Comparison of ENCODE assay signal across 9 cellular contexts in genomic region chr3:31724681-31725080, GRCh38.
DNase-seq lines count a peak whose midpoint lies in the region; ATAC-seq and TF ChIP-seq lines count a peak whose summit lies in the region.
"Had no signal": no experiment of that assay in that cellular context is flagged by ENCODE, and none has a peak within 500 bp of the region (broad histone marks: within the 10 kb centered on the region; RNA-seq: fewer than 3 reads in every experiment).

No MANE protein-coding gene starts in this region.

- 61% methylated on average over 4 of the region's 4 CpGs for WGBS in liver

- no peaks in the 10 kb centered on the region for H3K4me1 ChIP-seq in liver (ENCODE audit: control insufficient read depth in 4 of 4, insufficient read depth in 4 of 4, low read length in 3 of 4)

- H3K36me3 ChIP-seq in liver (ENCODE audit: control insufficient read depth in 4 of 4, insufficient read depth in 3 of 4, low read depth in 1 of 4, low read length in 3 of 4) = no peaks in the 10 kb centered on the region

- peak; percentile 66 for TF ChIP-seq CTCF in GM12864 (IDR thresholded peaks at IDR 0.05; ENCODE audit: low read depth, low read length, missing control alignments)
- TF ChIP-seq CTCF in VCaP (conservative IDR thresholded peaks at IDR 0.05) = peak; percentile 67
- peak; percentile 6 for TF ChIP-seq CTCF in liver (IDR thresholded peaks at IDR 0.05; ENCODE audit: low read depth, low read length, missing input control)

- no peaks in the 10 kb centered on the region for H3K27me3 ChIP-seq in liver (ENCODE audit: control insufficient read depth in 4 of 4, insufficient read depth in 4 of 4, low read length in 3 of 4)

- peak; percentile 62 for ATAC-seq in HG03469 (IDR thresholded peaks at IDR 0.05; ENCODE audit: unreplicated experiment)
- ATAC-seq in HG02763 (IDR thresholded peaks at IDR 0.05; ENCODE audit: unreplicated experiment) = no peak
- no peak for ATAC-seq in HG03457 (IDR thresholded peaks at IDR 0.05; ENCODE audit: unreplicated experiment)

- no peak overlapping the region for H3K27ac ChIP-seq in VCaP
- H3K27ac ChIP-seq in liver (ENCODE audit: low read depth in 1 of 2, low read length in 2 of 2) = no peak overlapping the region

- TF ChIP-seq RAD21 in liver (IDR thresholded peaks at IDR 0.05) = peak; percentile 29 to 33

- H3K9ac ChIP-seq in liver (ENCODE audit: low read depth in 1 of 2, low read length in 2 of 2) = no peak overlapping the region

- no peaks in the 10 kb centered on the region for H3K9me3 ChIP-seq in liver (ENCODE audit: control insufficient read depth in 4 of 4, low read length in 3 of 4)

- H3K4me3 ChIP-seq in GM12864 (ENCODE audit: low read depth, low read length) (no peak overlapping the region), liver (ENCODE audit: low read depth in 1 of 3, low read length in 3 of 3) (no peak overlapping the region)

- DNase-seq in GM12864 (ENCODE audit: low read depth) = peak; percentile 8
- DNase-seq in NCI-H1436 treated with DMSO at 0.1 percent for 48 hours (lab: John Stamatoyannopoulos, UW) = no peak
- DNase-seq in activated CD4-positive, CD25-positive, alpha-beta regulatory T cell (lab: John Stamatoyannopoulos, UW) = no peak
- DNase-seq: NCI-H1048 had no signal

TF ChIP-seq in liver, 16 proteins besides CTCF, POLR2A, EP300 and RAD21:
- TF ChIP-seq YY1 (IDR thresholded peaks at IDR 0.05) (no peak), TAF1 (conservative IDR thresholded peaks at IDR 0.05) (no peak), SP1 (IDR thresholded peaks at IDR 0.05) (no peak), GABPA (IDR thresholded peaks at IDR 0.05 in 1 of 2, conservative IDR thresholded peaks at IDR 0.05 in 1 of 2) (no peak), RXRA (IDR thresholded peaks at IDR 0.05) (no peak)

Comparison
In these comparisons a context has a peak if more than half of its experiments do, and no peak if none do; other contexts are left out.
1. CTCF ChIP-seq: peak in every context shown above with its lines; median percentile 67 in VCaP; 66 in GM12864; 6 in liver.